In genomic region chr15:81858586-81858985, GRCh38 we compare ENCODE assay signal across 19 cellular contexts.
"Had no signal": no experiment of that assay in that cellular context is flagged by ENCODE, and none has a peak within 500 bp of the region (broad histone marks: within the 10 kb centered on the region; RNA-seq: fewer than 3 reads in every experiment).

No MANE protein-coding gene starts in this region.

- DNase-seq: dorsolateral prefrontal cortex; effector memory CD4-positive, alpha-beta T cell; gastrocnemius medialis; heart right ventricle; hypothalamus; kidney glomerular epithelial cell; mesendoderm; naive B cell; nucleus accumbens; ovary; right cardiac atrium; small intestine; stimulated activated CD4-positive, alpha-beta T cell treated with anti-CD3 and anti-CD28 coated beads, Interleukin-12 subunit alpha, Interleukin-12 subunit beta, amount 100 ng/mL, for 4 hours; stimulated activated CD4-positive, alpha-beta T cell treated with anti-CD3 and anti-CD28 coated beads, Interleukin-2, amount 100 ng/mL, for 48 hours; stimulated activated naive CD4-positive, alpha-beta T cell treated with Interleukin-2 at 50 U/mL for 16 hours; trophoblast cell had no signal

- H3K36me3 ChIP-seq: gastrocnemius medialis, heart right ventricle, ovary had no signal

- ATAC-seq: esophagus mucosa, gastrocnemius medialis, heart right ventricle, right cardiac atrium had no signal

- H3K9me3 Mint-ChIP-seq: naive B cell, neural crest cell had no signal

- H3K27ac Mint-ChIP-seq: naive B cell had no signal

- H3K4me3 ChIP-seq: coronary artery, dorsolateral prefrontal cortex, gastrocnemius medialis, heart right ventricle, ovary had no signal

- H3K4me3 Mint-ChIP-seq: neural crest cell had no signal

- H3K27ac ChIP-seq: coronary artery, dorsolateral prefrontal cortex, heart right ventricle, ovary had no signal

- H3K9me3 ChIP-seq: gastrocnemius medialis, heart right ventricle, ovary had no signal

- H3K4me1 ChIP-seq: heart right ventricle had no signal

- H3K27me3 ChIP-seq: gastrocnemius medialis, heart right ventricle, ovary had no signal

- H3K4me1 Mint-ChIP-seq: neural crest cell had no signal
